In genomic region chr2:10347559-10347941, GRCh38 we compare ENCODE assay signal across 22 cellular contexts. TPM values are rescaled to one million over a fixed set of nuclear protein-coding genes. Genes with fewer than 3 reads are reported as not detected.
DNase-seq lines count a peak whose midpoint lies in the region; ATAC-seq, FAIRE-seq and TF ChIP-seq lines count a peak whose summit lies in the region.
"Had no signal": no experiment of that assay in that cellular context is flagged by ENCODE, and none has a peak within 500 bp of the region (broad histone marks: within the 10 kb centered on the region; RNA-seq: fewer than 3 reads in every experiment).

No MANE protein-coding gene starts in this region.

- H3K27ac Mint-ChIP-seq in memory B cell = peak overlapping the region; percentile 48
- no peak overlapping the region for H3K27ac Mint-ChIP-seq in natural killer cell
- H3K27ac Mint-ChIP-seq: activated T-helper 17 cell treated with anti-CD3 and anti-CD28 coated beads, Interleukin-2, amount 50 U/mL, for 72 hours; GM23338 had no signal

- no peak for FAIRE-seq in GM12891 (lab: Jason Lieb, UNC)
- FAIRE-seq: GM12892 had no signal

- H3K9me3 ChIP-seq in upper lobe of right lung = no peaks in the 10 kb centered on the region
- H3K9me3 ChIP-seq: right atrium auricular region had no signal

- DNase-seq in Right ventricle myocardium superior (peak; percentile 32), left cardiac atrium (no peak), dermis blood vessel endothelial cell (peak; percentile 31), memory B cell (ENCODE audit: low spot score in 2 of 2) (no peak), upper lobe of right lung (peak; percentile 80), natural killer cell (no peak), GM12891 (ENCODE audit: insufficient read length, low spot score) (no peak)
- DNase-seq: CD8-positive, alpha-beta memory T cell; DMS79 treated with DMSO at 0.1 percent for 48 hours; foreskin fibroblast; hippocampal formation; islet precursor cell; NCI-H146; NCI-H748 treated with DMSO at 0.1 percent for 48 hours; SHP77; stimulated activated CD8-positive, alpha-beta memory T cell treated with anti-CD3 and anti-CD28 coated beads, Interleukin-4, amount 100 ng/mL, for 48 hours had no signal

- H3K9me3 Mint-ChIP-seq in memory B cell (no peaks in the 10 kb centered on the region), natural killer cell (no peaks in the 10 kb centered on the region)
- H3K9me3 Mint-ChIP-seq: activated T-helper 17 cell treated with anti-CD3 and anti-CD28 coated beads, Interleukin-2, amount 50 U/mL, for 72 hours; CD8-positive, alpha-beta memory T cell; GM23338 had no signal

- H3K36me3 Mint-ChIP-seq in memory B cell (peaks cover 2% of the 10 kb centered on the region), natural killer cell (no peaks in the 10 kb centered on the region)

- TF ChIP-seq CTCF in upper lobe of right lung (IDR thresholded peaks at IDR 0.05) (no peak), natural killer cell (IDR thresholded peaks at IDR 0.05) (no peak)

- H3K4me1 Mint-ChIP-seq in memory B cell (peaks cover 50% of the 10 kb centered on the region), natural killer cell (peaks cover 46 to 57% of the 10 kb centered on the region in 2 donors)

- no peak for ATAC-seq in Right ventricle myocardium superior (ENCODE audit: poor library complexity)
- ATAC-seq in left cardiac atrium = no peak
- no peak for ATAC-seq in memory B cell (ENCODE audit: low read depth)
- ATAC-seq in upper lobe of right lung = peak; percentile 77
- ATAC-seq in HG03097 (IDR thresholded peaks at IDR 0.05; ENCODE audit: low FRiP score, unreplicated experiment) = no peak
- no peak for ATAC-seq in natural killer cell
- ATAC-seq: activated T-helper 17 cell treated with anti-CD3 and anti-CD28 coated beads, Interleukin-2, amount 50 U/mL, for 72 hours had no signal

- TF ChIP-seq POLR2A in GM12891 (IDR thresholded peaks at IDR 0.05; ENCODE audit: low read depth, low read length) = no peak

- no peaks in the 10 kb centered on the region for H3K36me3 ChIP-seq in upper lobe of right lung
- H3K36me3 ChIP-seq: right atrium auricular region had no signal

- H3K27me3 ChIP-seq in upper lobe of right lung = no peaks in the 10 kb centered on the region
- H3K27me3 ChIP-seq: right atrium auricular region had no signal

- H3K4me3 Mint-ChIP-seq in memory B cell = no peak overlapping the region
- no peak overlapping the region for H3K4me3 Mint-ChIP-seq in natural killer cell
- H3K4me3 Mint-ChIP-seq: activated T-helper 17 cell treated with anti-CD3 and anti-CD28 coated beads, Interleukin-2, amount 50 U/mL, for 72 hours; CD8-positive, alpha-beta memory T cell; GM23338 had no signal

- peaks cover 63% of the 10 kb centered on the region for H3K4me1 ChIP-seq in upper lobe of right lung

- intact Hi-C loops in Right ventricle myocardium superior (cut with DNase I) = no loop called here
- intact Hi-C loops in left cardiac atrium (cut with DNase I) = no loop called here
- intact Hi-C loops in upper lobe of right lung (cut with DNase I) = no loop called here
- intact Hi-C loops in natural killer cell (cut with micrococcal nuclease) = no loop called here

- H3K27ac ChIP-seq in upper lobe of right lung = peak overlapping the region; percentile 59
- H3K27ac ChIP-seq: epithelial cell of prostate, right atrium auricular region had no signal

- no peak overlapping the region for H3K4me3 ChIP-seq in upper lobe of right lung
- H3K4me3 ChIP-seq: GM23338, right atrium auricular region had no signal

- H3K27me3 Mint-ChIP-seq in memory B cell = no peaks in the 10 kb centered on the region
- no peaks in the 10 kb centered on the region for H3K27me3 Mint-ChIP-seq in natural killer cell (ENCODE audit: low read depth in 2 of 2)
- H3K27me3 Mint-ChIP-seq: activated T-helper 17 cell treated with anti-CD3 and anti-CD28 coated beads, Interleukin-2, amount 50 U/mL, for 72 hours; CD8-positive, alpha-beta memory T cell had no signal

TF ChIP-seq in GM12891, 5 proteins besides CTCF, POLR2A, EP300 and RAD21:
- TF ChIP-seq POU2F2 (IDR thresholded peaks at IDR 0.05; ENCODE audit: low read depth, low read length) (no peak), TAF1 (IDR thresholded peaks at IDR 0.05; ENCODE audit: low read depth, low read length) (no peak), POLR2AphosphoS5 (IDR thresholded peaks at IDR 0.05; ENCODE audit: low read depth, low read length) (no peak), PAX5 (IDR thresholded peaks at IDR 0.05; ENCODE audit: insufficient read depth, low read length, severe bottlenecking) (no peak), SPI1 (IDR thresholded peaks at IDR 0.05; ENCODE audit: low read depth, low read length) (no peak)

RNA-seq across cellular contexts. Expression of gene HPCAL1, which starts 44.8 kb away (rescaled TPM):
- total RNA-seq in Right ventricle myocardium superior (34.3 TPM), left cardiac atrium (10 to 100 TPM; 27.2 to 27.4 TPM), dermis blood vessel endothelial cell (72.2 and 72.4 TPM in 2 replicates), upper lobe of right lung (160 TPM), natural killer cell (10 to 100 TPM; 31.1 to 45.2 (median 39.8) TPM)
- polyA plus RNA-seq in GM12891 (2012; ENCODE audit: low read depth, missing spikeins) = 5.5 TPM

Comparison
In these comparisons a context has a peak if more than half of its experiments do, and no peak if none do; other contexts are left out.
1. DNase-seq: peak in Right ventricle myocardium superior (single experiment), dermis blood vessel endothelial cell (single experiment) and upper lobe of right lung (single experiment); none in left cardiac atrium (single experiment), memory B cell (0 of 2), natural killer cell (single experiment) and GM12891 (single experiment).